In genomic region chr10:93707623-93708022, GRCh38 we compare ENCODE assay signal across 25 cellular contexts. TPM values are rescaled to one million over a fixed set of nuclear protein-coding genes. Genes with fewer than 3 reads are reported as not detected.
"Had no signal": no experiment of that assay in that cellular context is flagged by ENCODE, and none has a peak within 500 bp of the region (broad histone marks: within the 10 kb centered on the region; RNA-seq: fewer than 3 reads in every experiment).

No MANE protein-coding gene starts in this region.

- H3K4me3 Mint-ChIP-seq: brain, natural killer cell had no signal

- H3K27ac Mint-ChIP-seq: natural killer cell, progenitor cell of endocrine pancreas had no signal

- H3K9me3 Mint-ChIP-seq: natural killer cell had no signal

- H3K27me3 ChIP-seq: heart left ventricle, sigmoid colon, tibial artery had no signal

- H3K27ac ChIP-seq: heart left ventricle, sigmoid colon, tibial artery, VCaP had no signal

- DNase-seq: activated CD4-positive, alpha-beta T cell treated with anti-CD3 and anti-CD28 coated beads, Interleukin-2, amount 50 U/mL, for 1 hour; activated CD8-positive, alpha-beta memory T cell treated with anti-CD3 and anti-CD28 coated beads for 24 hours; activated CD8-positive, alpha-beta memory T cell treated with anti-CD3 and anti-CD28 coated beads, Interleukin-2, amount 50 U/mL, for 4 hours; activated gamma-delta T cell treated with Interleukin-2 at 50 U/mL for 16 hours; aorta; heart left ventricle; left ventricle myocardium superior; mammary epithelial cell; midbrain; natural killer cell; retina; sigmoid colon; stimulated activated CD4-positive, alpha-beta T cell treated with anti-CD3 and anti-CD28 coated beads, Interleukin-15, amount 100 ng/mL, for 24 hours; stimulated activated naive CD4-positive, alpha-beta T cell treated with Interleukin-2 at 50 U/mL for 16 hours; tibial artery had no signal

- H3K9me3 ChIP-seq: heart left ventricle, sigmoid colon, tibial artery had no signal

- H3K4me2 ChIP-seq: smooth muscle cell had no signal

- H3K4me3 ChIP-seq: heart left ventricle, sigmoid colon, smooth muscle cell, tibial artery had no signal

- H3K36me3 Mint-ChIP-seq: brain, natural killer cell had no signal

- H3K36me3 ChIP-seq: heart left ventricle, sigmoid colon, tibial artery had no signal

- FAIRE-seq: islet of Langerhans had no signal

- ATAC-seq: heart left ventricle, left ventricle myocardium superior, natural killer cell had no signal

RNA-seq across cellular contexts. Expression of gene LGI1, which starts 50.1 kb away (rescaled TPM):
- total RNA-seq: cardiac septum; epithelial cell of proximal tubule; fibroblast of villous mesenchyme; left ventricle myocardium superior; mammary epithelial cell; natural killer cell; osteocyte; progenitor cell of endocrine pancreas; T-helper 2 cell treated with Interferon-gamma antibody and Interleukin-4, amounts not matched to agents 100 ng/mL and 5 ng/mL, for 36 hours had no signal
- polyA plus RNA-seq: mammary epithelial cell, smooth muscle cell had no signal
